In the genomic region with DNA sequence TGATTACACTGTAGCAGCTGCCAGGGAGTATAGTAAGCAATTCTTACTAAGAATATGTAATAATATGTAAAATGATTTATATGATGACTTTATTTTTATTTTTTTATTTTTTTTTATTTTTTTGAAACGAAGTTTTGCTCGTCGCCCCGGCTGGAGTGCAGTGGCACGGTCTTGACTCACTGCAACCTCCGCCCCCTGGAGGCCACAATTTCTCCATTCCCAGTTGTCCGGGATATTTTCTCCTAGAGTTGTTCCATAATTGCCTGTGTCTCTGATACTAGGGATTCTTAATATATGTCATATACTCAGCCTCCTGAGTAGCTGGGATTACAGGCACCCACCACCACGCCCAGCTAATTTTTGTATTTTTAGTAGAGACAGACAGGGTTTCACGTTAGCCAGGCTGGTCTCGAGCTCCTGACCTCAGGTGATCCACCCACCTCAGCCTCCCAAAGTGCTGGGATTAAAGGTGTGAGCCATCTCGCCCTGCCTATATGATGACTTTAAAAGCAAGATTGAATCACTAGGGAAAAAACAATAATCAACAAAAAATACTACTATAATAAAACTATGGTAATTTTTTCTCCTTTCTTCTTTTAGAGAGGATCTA, we compare ENCODE assay signal across 8 cellular contexts. TPM values are rescaled to one million over a fixed set of nuclear protein-coding genes. Genes with fewer than 3 reads are reported as not detected.
A peak's percentile ranks its signal among the peaks of the same experiment; 100 is the strongest.
DNase-seq lines count a peak whose midpoint lies in the region; ATAC-seq, FAIRE-seq and TF ChIP-seq lines count a peak whose summit lies in the region.

No MANE protein-coding gene starts in this region.

- H3K79me2 ChIP-seq in PC-9 (ENCODE audit: low read depth) (no peaks in the 10 kb centered on the region), endothelial cell of umbilical vein (ENCODE audit: control insufficient read depth, insufficient read depth, low read length) (no peaks in the 10 kb centered on the region)

- H3K4me2 ChIP-seq in PC-9 (no peak overlapping the region), endothelial cell of umbilical vein (ENCODE audit: insufficient read depth, low read length) (no peak overlapping the region)

- TF ChIP-seq POLR2A in endothelial cell of umbilical vein (IDR thresholded peaks at IDR 0.05; ENCODE audit: low read depth, low read length): no peak

- H3K4me1 Mint-ChIP-seq in activated naive CD4-positive, alpha-beta T cell treated with anti-CD3 and anti-CD28 coated beads, Interleukin-2, amount 10 ng/mL, durations not matched to agents 7 days and 5 days: peaks cover 17% of the 10 kb centered on the region

- H3K9ac ChIP-seq in endothelial cell of umbilical vein (replicated peaks; ENCODE audit: extremely low read depth, insufficient read depth, low read length): no peak overlapping the region

- no peak overlapping the region for H3K4me3 Mint-ChIP-seq in activated naive CD4-positive, alpha-beta T cell treated with anti-CD3 and anti-CD28 coated beads, Interleukin-2, amount 10 ng/mL, durations not matched to agents 7 days and 5 days

- no peak overlapping the region for H2AFZ ChIP-seq in PC-9
- no peak overlapping the region for H2AFZ ChIP-seq in endothelial cell of umbilical vein (ENCODE audit: low read depth, low read length)

- BruUV-seq in PC-9 (replicated peaks; lab: Mats Ljungman, UMichigan): no TSS peak
- no TSS peak for BruUV-seq in endothelial cell of umbilical vein (replicated peaks; lab: Mats Ljungman, UMichigan)

- H3F3A ChIP-seq in PC-9 (ENCODE audit: insufficient read depth, low read depth): peaks cover 8% of the 10 kb centered on the region

- FAIRE-seq in endothelial cell of umbilical vein (lab: Jason Lieb, UNC): peak; percentile 50

- peaks cover 11% of the 10 kb centered on the region for H3K4me1 ChIP-seq in PC-9 (replicated peaks; ENCODE audit: insufficient read depth)
- peaks cover 15% of the 10 kb centered on the region for H3K4me1 ChIP-seq in endothelial cell of umbilical vein (ENCODE audit: control insufficient read depth, extremely low read depth, insufficient read depth, low read length)

- CTCF ChIA-PET in activated naive CD4-positive, alpha-beta T cell treated with anti-CD3 and anti-CD28 coated beads, Interleukin-2, amount 10 ng/mL, durations not matched to agents 7 days and 5 days (lab: Charles Lee): interaction anchor here (0.7 to 2.2 kb wide), 5 partner anchors 9 to 748 kb away, joined by 3 to 12 read pairs (median 3); a partner anchor contains a TSS
- CTCF ChIA-PET in PC-9 (lab: Charles Lee) (interaction anchor here (0.6 to 1.5 kb wide), 2 partner anchors 12 to 844 kb away, joined by 3 to 5 read pairs; a partner anchor contains a TSS), endothelial cell of umbilical vein (lab: Charles Lee) (interaction anchor here (0.9 to 3.4 kb wide), 22 partner anchors 10 to 726 kb away, joined by 3 to 47 read pairs (median 4); a partner anchor contains a TSS)

- DNase-seq in activated naive CD4-positive, alpha-beta T cell treated with anti-CD3 and anti-CD28 coated beads, Interleukin-2, amount 10 ng/mL, durations not matched to agents 7 days and 5 days: peak; percentile 27
- DNase-seq in activated naive CD4-positive, alpha-beta T cell (lab: John Stamatoyannopoulos, UW): no peak
- peak in 1 of 2 experiments; percentile 42 for DNase-seq in PC-9
- DNase-seq in endothelial cell of umbilical vein (ENCODE audit: low read depth, low spot score): peak; percentile 65
- peak; percentile 42 for DNase-seq in mucosa of gallbladder (ENCODE audit: low spot score)
- DNase-seq in T-helper 2 cell: no peak

- no peaks in the 10 kb centered on the region for H3K9me1 ChIP-seq in endothelial cell of umbilical vein (replicated peaks; ENCODE audit: control insufficient read depth, extremely low read depth, insufficient read depth, low read length)

- H3K27me3 ChIP-seq in PC-9 (ENCODE audit: insufficient read depth, low read depth) (no peaks in the 10 kb centered on the region), endothelial cell of umbilical vein (ENCODE audit: control insufficient read depth in 2 of 2, insufficient read depth in 2 of 2, low read length in 2 of 2) (no peaks in the 10 kb centered on the region)

- intact Hi-C loops in PC-9 (cut with micrococcal nuclease; ENCODE audit: unreplicated experiment) (no loop called here), endothelial cell of umbilical vein (cut with micrococcal nuclease) (loop anchor here (1.0 to 10.0 kb wide), 2 partner anchors 12 to 210 kb away; a partner anchor contains a TSS)

- ATAC-seq in GM19397 (IDR thresholded peaks at IDR 0.05; ENCODE audit: unreplicated experiment) (no peak), GM18498 (IDR thresholded peaks at IDR 0.05; ENCODE audit: unreplicated experiment) (no peak)

- H3K27me3 Mint-ChIP-seq in activated naive CD4-positive, alpha-beta T cell treated with anti-CD3 and anti-CD28 coated beads, Interleukin-2, amount 10 ng/mL, durations not matched to agents 7 days and 5 days: peaks cover 15% of the 10 kb centered on the region

- H3K27ac ChIP-seq in PC-9 (no peak overlapping the region), endothelial cell of umbilical vein (ENCODE audit: insufficient read depth, low read depth, low read length) (no peak overlapping the region)

- POLR2A ChIA-PET in PC-9 (lab: Charles Lee; ENCODE audit: unreplicated experiment): no interaction called here
- POLR2A ChIA-PET in endothelial cell of umbilical vein (lab: Charles Lee): no interaction called here

- H3K9me3 ChIP-seq in PC-9 (ENCODE audit: insufficient read depth, low read depth) (no peaks in the 10 kb centered on the region), endothelial cell of umbilical vein (replicated peaks; ENCODE audit: control insufficient read depth, insufficient read depth, low read length) (no peaks in the 10 kb centered on the region)

- no peaks in the 10 kb centered on the region for H4K20me1 ChIP-seq in PC-9 (ENCODE audit: insufficient read depth)
- no peaks in the 10 kb centered on the region for H4K20me1 ChIP-seq in endothelial cell of umbilical vein (replicated peaks; ENCODE audit: control insufficient read depth, extremely low read depth, insufficient read depth, low read length)

- H3K36me3 ChIP-seq in PC-9 (ENCODE audit: low read depth) (no peaks in the 10 kb centered on the region), endothelial cell of umbilical vein (ENCODE audit: control insufficient read depth in 2 of 2, extremely low read depth in 1 of 2, insufficient read depth in 2 of 2, low read length in 2 of 2) (no peaks in the 10 kb centered on the region)

- no peak overlapping the region for H3K4me3 ChIP-seq in PC-9
- no peak overlapping the region for H3K4me3 ChIP-seq in endothelial cell of umbilical vein (replicated peaks in 1 of 3; ENCODE audit: insufficient read depth in 1 of 3, low read depth in 1 of 3, low read length in 3 of 3)

- dilution Hi-C loops in endothelial cell of umbilical vein (cut with MboI; ENCODE audit: extremely low pct_ligation_motif_present, low sequenced_read_pairs): no loop called here

- H3K27ac Mint-ChIP-seq in activated naive CD4-positive, alpha-beta T cell treated with anti-CD3 and anti-CD28 coated beads, Interleukin-2, amount 10 ng/mL, durations not matched to agents 7 days and 5 days: no peak overlapping the region

- no peaks in the 10 kb centered on the region for H3K9me3 Mint-ChIP-seq in activated naive CD4-positive, alpha-beta T cell treated with anti-CD3 and anti-CD28 coated beads, Interleukin-2, amount 10 ng/mL, durations not matched to agents 7 days and 5 days

- H3K9me2 ChIP-seq in PC-9 (ENCODE audit: insufficient read depth): no peaks in the 10 kb centered on the region

- no peaks in the 10 kb centered on the region for H3K36me3 Mint-ChIP-seq in activated naive CD4-positive, alpha-beta T cell treated with anti-CD3 and anti-CD28 coated beads, Interleukin-2, amount 10 ng/mL, durations not matched to agents 7 days and 5 days

- TF ChIP-seq CTCF in PC-9 (conservative IDR thresholded peaks at IDR 0.05) (peak; percentile 70), endothelial cell of umbilical vein (IDR thresholded peaks at IDR 0.05; ENCODE audit: extremely low read depth in 1 of 2, insufficient read depth in 1 of 2, low read depth in 1 of 2, low read length in 2 of 2) (peak; percentile 65 to 66)

TF ChIP-seq in endothelial cell of umbilical vein, 7 proteins besides CTCF, POLR2A, EP300 and RAD21:
- TF ChIP-seq, protein P1, sequence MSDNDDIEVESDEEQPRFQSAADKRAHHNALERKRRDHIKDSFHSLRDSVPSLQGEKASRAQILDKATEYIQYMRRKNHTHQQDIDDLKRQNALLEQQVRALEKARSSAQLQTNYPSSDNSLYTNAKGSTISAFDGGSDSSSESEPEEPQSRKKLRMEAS (IDR thresholded peaks at IDR 0.05; ENCODE audit: insufficient read depth, insufficient read length): no peak
- TF ChIP-seq JUN (IDR thresholded peaks at IDR 0.05; ENCODE audit: borderline replicate concordance, insufficient read depth, insufficient read length, low read depth): no peak
- no peak for TF ChIP-seq EZH2 (IDR thresholded peaks at IDR 0.05; ENCODE audit: borderline replicate concordance, low read depth, low read length, severe bottlenecking)
- TF ChIP-seq MYC (IDR thresholded peaks at IDR 0.05; ENCODE audit: low read depth, low read length): no peak
- TF ChIP-seq GATA2 (IDR thresholded peaks at IDR 0.05; ENCODE audit: insufficient read depth, insufficient read length, low read depth, low read length): no peak
- no peak for TF ChIP-seq FOS (IDR thresholded peaks at IDR 0.05; ENCODE audit: borderline replicate concordance, insufficient read depth, low read length)
- no peak for TF ChIP-seq POLR2AphosphoS5 (IDR thresholded peaks at IDR 0.05; ENCODE audit: insufficient read depth, low read depth, low read length)

RNA-seq across cellular contexts. Expression of a gene that starts 12.2 kb away (rescaled TPM):
- total RNA-seq in PC-9 (2021) (16.2 and 26.0 TPM in 2 replicates), endothelial cell of umbilical vein (86.8 and 88.5 TPM in 2 replicates), mucosa of gallbladder (50.0 TPM)
- polyA plus RNA-seq in endothelial cell of umbilical vein: 8.7 and 16.2 TPM in 2 replicates
- 16.2 and 17.4 TPM in 2 replicates for polyA plus RNA-seq in endothelial cell of umbilical vein (2011; cell fraction: cytosol; rRNA removed)
- 41.9 and 52.4 TPM in 2 replicates for polyA plus RNA-seq in endothelial cell of umbilical vein (2011; cell fraction: nucleus; rRNA removed)
- polyA plus RNA-seq in endothelial cell of umbilical vein (2012): 72.6 and 81.9 TPM in 2 replicates
- 136 and 148 TPM in 2 replicates for polyA minus RNA-seq in endothelial cell of umbilical vein
- 18.2 TPM for polyA minus RNA-seq in endothelial cell of umbilical vein (2011; cell fraction: cytosol; rRNA and poly(A)+ RNA removed)
- 292 and 418 TPM in 2 replicates for polyA minus RNA-seq in endothelial cell of umbilical vein (2011; cell fraction: nucleus; rRNA and poly(A)+ RNA removed)

Comparison
In these comparisons a context has a peak if more than half of its experiments do, and no peak if none do; other contexts are left out.
1. DNase-seq: peak in activated naive CD4-positive, alpha-beta T cell treated with anti-CD3 and anti-CD28 coated beads, Interleukin-2, amount 10 ng/mL, durations not matched to agents 7 days and 5 days (single experiment), endothelial cell of umbilical vein (single experiment) and mucosa of gallbladder (single experiment); none in activated naive CD4-positive, alpha-beta T cell (0 of 4) and T-helper 2 cell (0 of 5).